In the genomic region with DNA sequence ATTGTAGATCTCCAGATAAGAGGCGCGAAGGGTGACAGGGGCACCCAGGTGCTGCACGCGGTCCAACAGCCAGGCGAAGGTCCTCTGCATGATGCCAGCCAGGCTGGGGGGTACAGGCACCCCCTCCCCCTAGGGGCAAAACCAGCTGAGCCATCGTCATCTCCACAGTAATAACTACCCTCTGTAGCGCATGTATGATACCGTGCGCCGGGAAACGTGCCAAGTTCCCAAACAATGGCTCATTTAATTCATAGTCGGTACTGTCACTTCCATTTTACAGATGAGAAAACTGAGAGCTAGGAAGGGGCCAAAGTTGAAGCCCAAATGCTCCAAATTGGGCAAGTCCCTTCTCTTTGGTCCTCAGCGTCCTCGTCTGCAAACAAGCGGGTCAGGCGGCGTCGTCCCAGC, we compare ENCODE assay signal across 8 cellular contexts. TPM values are rescaled to one million over a fixed set of nuclear protein-coding genes. Genes with fewer than 3 reads are reported as not detected.
DNase-seq lines count a peak whose midpoint lies in the region; ATAC-seq and TF ChIP-seq lines count a peak whose summit lies in the region.

No MANE protein-coding gene starts in this region.

- H3K36me3 ChIP-seq in kidney epithelial cell (ENCODE audit: control insufficient read depth, insufficient read depth, low read length) (peaks cover 7% of the 10 kb centered on the region), suprapubic skin (no peaks in the 10 kb centered on the region), gastroesophageal sphincter (no peaks in the 10 kb centered on the region)

- H3K4me1 Mint-ChIP-seq in WTC11 = peaks cover 18% of the 10 kb centered on the region

- peak overlapping the region; percentile 67 for H3K4me3 Mint-ChIP-seq in WTC11

- POLR2A ChIA-PET in WTC11 (lab: Charles Lee) = interaction anchor here (0.5 kb wide), 1 partner anchor 14 kb away, joined by 3 read pairs; no protein-coding TSS in a partner anchor

- H3K27ac ChIP-seq in suprapubic skin (no peak overlapping the region), gastroesophageal sphincter (no peak overlapping the region)

- H3K9me3 ChIP-seq in suprapubic skin (no peaks in the 10 kb centered on the region), gastroesophageal sphincter (peaks cover 0 to 16% (median 0%) of the 10 kb centered on the region in 3 donors)

- no peak for TF ChIP-seq CTCF in WTC11 (IDR thresholded peaks at IDR 0.05)
- TF ChIP-seq CTCF in kidney epithelial cell (IDR thresholded peaks at IDR 0.05; ENCODE audit: insufficient read depth, low read length, poor library complexity, severe bottlenecking) = no peak
- no peak for TF ChIP-seq CTCF in suprapubic skin (IDR thresholded peaks at IDR 0.05)
- TF ChIP-seq CTCF in gastroesophageal sphincter (IDR thresholded peaks at IDR 0.05) = no peak

- peaks cover 5% of the 10 kb centered on the region for H3K36me3 Mint-ChIP-seq in WTC11

- H3K9me3 Mint-ChIP-seq in WTC11 = peaks cover 9% of the 10 kb centered on the region

- CTCF ChIA-PET in WTC11 (lab: Charles Lee) = interaction anchor here (2.3 to 7.4 kb wide), 4 partner anchors 11 to 193 kb away, joined by 12 to 101 read pairs (median 66); no protein-coding TSS in a partner anchor

- WGBS in suprapubic skin = 11% methylated on average over 16 of the region's 18 CpGs
- 70% methylated on average over 2 of the region's 18 CpGs; no CpG with 5 or more reads in 1 of the 2 donors for WGBS in gastroesophageal sphincter (ENCODE audit: low coverage in 1 of 2), 2 donors

- TF ChIP-seq EP300 in suprapubic skin (IDR thresholded peaks at IDR 0.05) (no peak), gastroesophageal sphincter (IDR thresholded peaks at IDR 0.05) (no peak)

- H3K4me3 ChIP-seq in kidney epithelial cell (ENCODE audit: low read depth, low read length) = peak overlapping the region; percentile 54
- H3K4me3 ChIP-seq in suprapubic skin = peak overlapping the region; percentile 50
- peak overlapping the region in 1 of 2 donors; percentile 52 for H3K4me3 ChIP-seq in gastroesophageal sphincter

- peaks cover 63% of the 10 kb centered on the region for H3K27me3 Mint-ChIP-seq in WTC11 (ENCODE audit: low read depth)

- H3K4me1 ChIP-seq in suprapubic skin (peaks cover 17% of the 10 kb centered on the region), gastroesophageal sphincter (peaks cover 0 to 19% (median 5%) of the 10 kb centered on the region in 3 donors)

- TF ChIP-seq POLR2A in suprapubic skin (IDR thresholded peaks at IDR 0.05) (no peak), gastroesophageal sphincter (IDR thresholded peaks at IDR 0.05) (no peak)

- H3K27ac Mint-ChIP-seq in WTC11 = no peak overlapping the region

- ATAC-seq in WTC11 (no peak), gastroesophageal sphincter (no peak)

- H3K27me3 ChIP-seq in kidney epithelial cell (ENCODE audit: control insufficient read depth, insufficient read depth, low read length) = no peaks in the 10 kb centered on the region
- peaks cover 15% of the 10 kb centered on the region for H3K27me3 ChIP-seq in suprapubic skin
- peaks cover 58% of the 10 kb centered on the region for H3K27me3 ChIP-seq in gastroesophageal sphincter

- DNase-seq in activated CD4-positive, alpha-beta T cell treated with anti-CD3 and anti-CD28 coated beads for 48 hours = peak; percentile 28
- no peak for DNase-seq in activated CD4-positive, alpha-beta T cell treated with anti-CD3 and anti-CD28 coated beads, Interleukin-2, amount 50 U/mL, for 4 hours
- no peak for DNase-seq in WTC11 (ENCODE audit: low spot score)
- DNase-seq in kidney epithelial cell (ENCODE audit: low read depth) = no peak
- peak in 1 of 2 donors; percentile 65 for DNase-seq in suprapubic skin (ENCODE audit: low spot score in 2 of 2)
- no peak for DNase-seq in NK-92 (lab: John Stamatoyannopoulos, UW; ENCODE audit: unreplicated experiment)
- DNase-seq in GM19238 (ENCODE audit: insufficient read length, low spot score) = no peak

TF ChIP-seq in WTC11, 78 proteins besides CTCF, POLR2A, EP300 and RAD21:
- TF ChIP-seq GTF2I (CRISPR knock-in tag; conservative IDR thresholded peaks at IDR 0.05) = peak; percentile 86
- TF ChIP-seq EMX1 (CRISPR knock-in tag; IDR thresholded peaks at IDR 0.05) = no peak

RNA-seq across cellular contexts. Expression of gene KIF12, which starts 1.5 kb away (rescaled TPM):
- total RNA-seq in WTC11 (2021) (3.0 to 4.0 TPM (median 3.1 TPM) in 3 replicates), kidney epithelial cell (13.8 and 15.8 TPM in 2 replicates), suprapubic skin (1 to 10 TPM; 1.1 to 3.1 (median 2.1) TPM), gastroesophageal sphincter (not detected)

RNA-seq across cellular contexts. Expression of gene AMBP, which starts 19.5 kb away (rescaled TPM):
- 3.3 to 3.6 TPM (median 3.5 TPM) in 3 replicates for total RNA-seq in WTC11 (2021)
- total RNA-seq in kidney epithelial cell = not detected in 2 replicates
- total RNA-seq in suprapubic skin = 1 to 10 TPM in 1 of 4 donors, not detected in 3; 3.6 TPM
- total RNA-seq in gastroesophageal sphincter = not detected

RNA-seq across cellular contexts. Expression of gene COL27A1, which starts 57.7 kb away (rescaled TPM):
- total RNA-seq in WTC11 (2021) (34.5 to 47.5 TPM (median 36.9 TPM) in 3 replicates), kidney epithelial cell (8.2 and 8.4 TPM in 2 replicates), suprapubic skin (10 to 100 TPM; 14.2 to 32.9 (median 20.7) TPM), gastroesophageal sphincter (1 to 10 TPM; 1.0 to 5.7 (median 3.3) TPM)
